In genomic region chr7:28140964-28141363, GRCh38 we compare ENCODE assay signal across 21 cellular contexts. TPM values are rescaled to one million over a fixed set of nuclear protein-coding genes. Genes with fewer than 3 reads are reported as not detected.
DNase-seq lines count a peak whose midpoint lies in the region; TF ChIP-seq lines count a peak whose summit lies in the region.
"Had no signal": no experiment of that assay in that cellular context is flagged by ENCODE, and none has a peak within 500 bp of the region (broad histone marks: within the 10 kb centered on the region; RNA-seq: fewer than 3 reads in every experiment).

No MANE protein-coding gene starts in this region.

- peak; percentile 37 for DNase-seq in LHCN-M2 (ENCODE audit: low read depth)
- peak; percentile 60 for DNase-seq in fibroblast of gingiva (ENCODE audit: low read depth)
- no peak for DNase-seq in testis
- no peak for DNase-seq in H9
- DNase-seq in effector CD8-positive, alpha-beta T cell (lab: John Stamatoyannopoulos, UW), result no peak
- no peak for DNase-seq in coronary artery (ENCODE audit: low spot score)
- DNase-seq: Caco-2; CD4-positive, alpha-beta T cell; DMS153; GDM1; GM23248; Kasumi-1; MM.1S; NCI-H1092; NCI-H1436 treated with DMSO at 0.1 percent for 48 hours; NCI-H2029; NCI-H345; NCI-H524 treated with DMSO at 0.1 percent for 48 hours; PC-3; RPMI8226 had no signal

- H3K4me1 Mint-ChIP-seq in nephron (peaks cover 47% of the 10 kb centered on the region), H9 (peaks cover 16 to 20% of the 10 kb centered on the region in 2 experiments)

- no peaks in the 10 kb centered on the region for H3K27me3 ChIP-seq in testis
- no peaks in the 10 kb centered on the region for H3K27me3 ChIP-seq in H9 (ENCODE audit: insufficient read depth, low read length)

- H3K27ac ChIP-seq in testis, result peak overlapping the region; percentile 47 to 58
- H3K27ac ChIP-seq in H9 (ENCODE audit: insufficient read length, low read depth, low read length), result no peak overlapping the region
- no peak overlapping the region for H3K27ac ChIP-seq in coronary artery
- H3K27ac ChIP-seq: GM23248 had no signal

- H4K91ac ChIP-seq in H9 (ENCODE audit: insufficient read length, low read depth, low read length), result no peak overlapping the region

- H3K14ac ChIP-seq in H9 (ENCODE audit: insufficient read depth, low read length), result no peak overlapping the region

- H3K4me1 ChIP-seq in testis, result peaks cover 37% of the 10 kb centered on the region
- no peaks in the 10 kb centered on the region; the same call in 1 of the 2 replicates for H3K4me1 ChIP-seq in H9 (ENCODE audit: insufficient read depth, low read length)
- H3K4me1 ChIP-seq: Caco-2 had no signal

- H3K9me3 Mint-ChIP-seq in nephron (no peaks in the 10 kb centered on the region), H9 (no peaks in the 10 kb centered on the region; a peak in 1 of 5 replicates)
- H3K9me3 Mint-ChIP-seq: CD4-positive, alpha-beta T cell had no signal

- H3K4me3 Mint-ChIP-seq in nephron (no peak overlapping the region), H9 (no peak overlapping the region)
- H3K4me3 Mint-ChIP-seq: CD4-positive, alpha-beta T cell had no signal

- H3K4me2 ChIP-seq in H9 (ENCODE audit: insufficient read depth, insufficient read length, low read length), result no peak overlapping the region

- intact Hi-C loops in testis (cut with DNase I; ENCODE audit: low total_unique reads), result no loop called here

- H3K9ac ChIP-seq in H9 (ENCODE audit: extremely low read depth, insufficient read length, low read length), result no peak overlapping the region
- H3K9ac ChIP-seq: GM23248 had no signal

- H3K23me2 ChIP-seq in H9 (ENCODE audit: insufficient read length, low read depth, low read length, poor library complexity, severe bottlenecking), result no peaks in the 10 kb centered on the region

- no peak for TF ChIP-seq CTCF in nephron (IDR thresholded peaks at IDR 0.05; ENCODE audit: unreplicated experiment in 3 of 3)
- TF ChIP-seq CTCF in testis (IDR thresholded peaks at IDR 0.05), result no peak
- no peak for TF ChIP-seq CTCF in H9 (conservative IDR thresholded peaks at IDR 0.05)
- TF ChIP-seq CTCF in coronary artery (IDR thresholded peaks at IDR 0.05), result no peak

- 35 to 60% methylated on average over 2 of the region's 2 CpGs for WGBS in testis, 2 donors
- WGBS in H9 (ENCODE audit: extremely low coverage, insufficient read length, low lambda C conversion rate), result no CpG with 5 or more reads among the region's 2 CpGs

- no peak overlapping the region for H3K56ac ChIP-seq in H9 (ENCODE audit: insufficient read length, low read depth, low read length)

- H3K27ac Mint-ChIP-seq in nephron, result peak overlapping the region in 2 of 3 experiments; percentile 62 to 70
- no peak overlapping the region; a peak in 1 of 7 replicates for H3K27ac Mint-ChIP-seq in H9
- H3K27ac Mint-ChIP-seq: CD4-positive, alpha-beta T cell had no signal

- H3K36me3 Mint-ChIP-seq in nephron (ENCODE audit: low read depth), result no peaks in the 10 kb centered on the region
- H3K36me3 Mint-ChIP-seq in H9 (ENCODE audit: insufficient read depth in 1 of 3, low read depth in 3 of 3), result 0 out of 7 replicates have a peak, but pooled peaks cover 0 to 4% (median 0%) of the 10 kb centered on the region in 3 experiments

- no peaks in the 10 kb centered on the region for H3K36me3 ChIP-seq in testis (ENCODE audit: low read depth, missing control alignments)

- no peak overlapping the region for H2BK20ac ChIP-seq in H9 (ENCODE audit: low read depth, low read length, poor library complexity, severe bottlenecking)

- H4K8ac ChIP-seq in H9 (replicated peaks; ENCODE audit: insufficient read length, low read depth, low read length), result no peak overlapping the region

- H3K27me3 Mint-ChIP-seq in nephron (ENCODE audit: low read depth), result no peaks in the 10 kb centered on the region
- no peaks in the 10 kb centered on the region for H3K27me3 Mint-ChIP-seq in H9 (ENCODE audit: low read depth)
- H3K27me3 Mint-ChIP-seq: CD4-positive, alpha-beta T cell had no signal

- H3K4ac ChIP-seq in H9 (ENCODE audit: low read depth, low read length), result no peak overlapping the region

- H2BK120ac ChIP-seq in H9 (ENCODE audit: low read depth, low read length, poor library complexity, severe bottlenecking), result no peak overlapping the region

- no peak overlapping the region for H2AFZ ChIP-seq in H9 (ENCODE audit: low read length)
- H2AFZ ChIP-seq: GM23248 had no signal

- no peak overlapping the region for H2BK15ac ChIP-seq in H9 (ENCODE audit: low read depth, low read length)

- H2BK12ac ChIP-seq in H9 (ENCODE audit: insufficient read length, low read depth, low read length), result no peak overlapping the region

- H2BK5ac ChIP-seq in H9 (ENCODE audit: insufficient read length, low read length), result no peak overlapping the region

- no peaks in the 10 kb centered on the region for H3K79me2 ChIP-seq in H9 (ENCODE audit: insufficient read depth, low read length)

- H3K4me3 ChIP-seq in testis (no peak overlapping the region), coronary artery (no peak overlapping the region)
- H3K4me3 ChIP-seq: GM23248 had no signal

- H3K18ac ChIP-seq in H9 (ENCODE audit: insufficient read length, low read depth, low read length), result no peak overlapping the region

- no peak overlapping the region for H3K23ac ChIP-seq in H9 (ENCODE audit: insufficient read length, low read depth, low read length)

- no peak overlapping the region for H2AK5ac ChIP-seq in H9 (ENCODE audit: insufficient read length, low read length)

- no peaks in the 10 kb centered on the region for H3K9me3 ChIP-seq in testis
- no peaks in the 10 kb centered on the region for H3K9me3 ChIP-seq in H9 (ENCODE audit: control insufficient read depth, low read depth, low read length)
- H3K9me3 ChIP-seq: Caco-2 had no signal

- H3K79me1 ChIP-seq in H9 (ENCODE audit: insufficient read depth, low read depth, low read length, poor library complexity, severe bottlenecking), result no peaks in the 10 kb centered on the region

- no peaks in the 10 kb centered on the region for H4K20me1 ChIP-seq in H9 (ENCODE audit: control insufficient read depth, insufficient read depth, insufficient read length)

- H4K5ac ChIP-seq in H9 (ENCODE audit: insufficient read length, low read depth, low read length), result no peak overlapping the region

- TF ChIP-seq POLR2A in testis (IDR thresholded peaks at IDR 0.05), result no peak

- no peak overlapping the region for H3T11ph ChIP-seq in H9 (ENCODE audit: low read length)

RNA-seq across cellular contexts. Expression of gene JAZF1, which starts 39.6 kb away (rescaled TPM):
- total RNA-seq in LHCN-M2 (2014; rRNA removed) (4.4 and 5.6 TPM in 2 replicates), testis (10 to 100 TPM; 38.5 to 46.4 TPM), H9 (2021) (7.6 and 9.1 TPM in 2 replicates)
- polyA plus RNA-seq in LHCN-M2 (2012), result 9.7 TPM
- polyA plus RNA-seq in testis (ENCODE audit: insufficient read depth, low read depth, low replicate concordance), result 51.0 TPM

Comparison
In these comparisons a context has a peak if more than half of its experiments do, and no peak if none do; other contexts are left out.
1. DNase-seq: peak in LHCN-M2 (single experiment) and fibroblast of gingiva (single experiment); none in testis (single experiment), H9 (single experiment), effector CD8-positive, alpha-beta T cell (single experiment) and coronary artery (single experiment).
2. H3K27ac Mint-ChIP-seq: peak in nephron (2 of 3); none in H9 (0 of 3).
3. H3K27ac ChIP-seq: peak in testis (2 of 2); none in H9 (single experiment) and coronary artery (0 of 2).